22 cellular contexts compared by ENCODE assay signal in genomic region chr12:63853978-63854377, GRCh38. TPM values are rescaled to one million over a fixed set of nuclear protein-coding genes. Genes with fewer than 3 reads are reported as not detected.
DNase-seq lines count a peak whose midpoint lies in the region; ATAC-seq, FAIRE-seq and TF ChIP-seq lines count a peak whose summit lies in the region.
"Had no signal": no experiment of that assay in that cellular context is flagged by ENCODE, and none has a peak within 500 bp of the region (broad histone marks: within the 10 kb centered on the region; RNA-seq: fewer than 3 reads in every experiment).

No MANE protein-coding gene starts in this region.

- H3K36me3 ChIP-seq in IMR-90 (ENCODE audit: control insufficient read depth, insufficient read depth, low read length) (peaks cover 6% of the 10 kb centered on the region), GM12878 (ENCODE audit: control insufficient read depth in 2 of 2, insufficient read depth in 2 of 2, low read length in 1 of 2) (no peaks in the 10 kb centered on the region)
- H3K36me3 ChIP-seq: BLaER1, HAP-1 had no signal

- dilution Hi-C loops in IMR-90 (cut with HindIII; ENCODE audit: low sequenced_read_pairs, unreplicated experiment): no loop called here

- H3K79me1 ChIP-seq in IMR-90 (ENCODE audit: low read depth in 1 of 2, low read length in 2 of 2): peaks cover 0 to 37% of the 10 kb centered on the region in 2 experiments; a peak in 2 of 4 replicates

- H3K9ac ChIP-seq in IMR-90 (ENCODE audit: low read depth, low read length) (no peak overlapping the region), GM12878 (ENCODE audit: control insufficient read depth, insufficient read depth, low read length) (no peak overlapping the region)
- H3K9ac ChIP-seq: BLaER1 had no signal

- no peak for DNase-seq in IMR-90
- no peak for DNase-seq in GM12878 (ENCODE audit: low read depth, low spot score)
- no peak for DNase-seq in NCI-H1694 treated with DMSO at 0.1 percent for 48 hours (lab: John Stamatoyannopoulos, UW)
- DNase-seq in NCI-H2081 (lab: John Stamatoyannopoulos, UW): no peak
- DNase-seq: Caco-2; CD4-positive, CD25-positive, alpha-beta regulatory T cell; CD8-positive, alpha-beta T cell; DMS153; DND-41; GOT3; HFFc6 had no signal

- no peak overlapping the region for H3K4ac ChIP-seq in IMR-90 (ENCODE audit: low read depth, low read length)

- no peak for TF ChIP-seq EP300 in GM12878 (IDR thresholded peaks at IDR 0.05; ENCODE audit: borderline replicate concordance in 1 of 2, control insufficient read depth in 1 of 2, low read depth in 2 of 2, low read length in 2 of 2)

- H2AFZ ChIP-seq in IMR-90 (replicated peaks; ENCODE audit: low read length, poor library complexity): no peak overlapping the region
- H2AFZ ChIP-seq in GM12878 (ENCODE audit: control insufficient read depth, low read depth, low read length): no peak overlapping the region

- H3K27me3 Mint-ChIP-seq in stimulated activated memory B cell treated with anti-CD40 and anti-IgM and Interleukin-4, amounts not matched to agents 10 μg/mL and 1 μg/mL and 100 μg/mL, for 72 hours: no peaks in the 10 kb centered on the region

- peak; percentile 65 for ATAC-seq in GM18868 (IDR thresholded peaks at IDR 0.05; ENCODE audit: unreplicated experiment)
- ATAC-seq in IMR-90 (ENCODE audit: low read depth): no peak
- ATAC-seq in GM12878: peak; percentile 35
- no peak for ATAC-seq in HG03439 (IDR thresholded peaks at IDR 0.05; ENCODE audit: unreplicated experiment)
- no peak for ATAC-seq in stimulated activated memory B cell treated with anti-CD40 and anti-IgM and Interleukin-4, amounts not matched to agents 10 μg/mL and 1 μg/mL and 100 μg/mL, for 72 hours
- ATAC-seq: CD8-positive, alpha-beta T cell had no signal

- H4K20me1 ChIP-seq in IMR-90 (ENCODE audit: insufficient read depth, low read length): peaks cover 70% of the 10 kb centered on the region
- H4K20me1 ChIP-seq in GM12878 (ENCODE audit: control insufficient read depth, insufficient read depth): no peaks in the 10 kb centered on the region
- H4K20me1 ChIP-seq: BLaER1 had no signal

- H3K9me1 ChIP-seq in IMR-90 (ENCODE audit: insufficient read depth, low read length): peaks cover 11% of the 10 kb centered on the region

- H3K4me1 ChIP-seq in IMR-90 (ENCODE audit: control insufficient read depth, insufficient read depth, low read length): peaks cover 3% of the 10 kb centered on the region; the same call in 1 of the 2 replicates
- no peaks in the 10 kb centered on the region for H3K4me1 ChIP-seq in GM12878 (ENCODE audit: control insufficient read depth, insufficient read depth, low read length)
- H3K4me1 ChIP-seq: BLaER1 had no signal

- FAIRE-seq in GM12878 (lab: Jason Lieb, UNC): no peak
- FAIRE-seq: G401.6, GM12891, GM18507, H54 had no signal

- H4K8ac ChIP-seq in IMR-90 (ENCODE audit: low read depth in 2 of 2, low read length in 2 of 2): no peak overlapping the region

- H3K9me3 Mint-ChIP-seq in stimulated activated memory B cell treated with anti-CD40 and anti-IgM and Interleukin-4, amounts not matched to agents 10 μg/mL and 1 μg/mL and 100 μg/mL, for 72 hours: no peaks in the 10 kb centered on the region
- H3K9me3 Mint-ChIP-seq: CD4-positive, CD25-positive, alpha-beta regulatory T cell; CD8-positive, alpha-beta T cell; HFFc6 had no signal

- no peaks in the 10 kb centered on the region for H3K79me2 ChIP-seq in GM12878 (ENCODE audit: control insufficient read depth, insufficient read depth, low read length)

- POLR2A ChIA-PET in IMR-90 (lab: Charles Lee; ENCODE audit: unreplicated experiment): no interaction called here
- POLR2A ChIA-PET in GM12878 (lab: Charles Lee): interaction anchor here (0.7 to 1.0 kb wide), 2 partner anchors 9 to 57 kb away, joined by 3 read pairs; partner anchors contain the start of gene SRGAP1

- H3K27ac ChIP-seq in IMR-90 (ENCODE audit: insufficient read depth, low read length) (no peak overlapping the region), GM12878 (ENCODE audit: control insufficient read depth, insufficient read depth) (no peak overlapping the region)
- H3K27ac ChIP-seq: BLaER1, C4-2B had no signal

- no peak overlapping the region for H2BK20ac ChIP-seq in IMR-90 (ENCODE audit: low read depth, low read length)

- TF ChIP-seq CTCF in IMR-90 (conservative IDR thresholded peaks at IDR 0.05; ENCODE audit: low read depth, low read length) (no peak), GM12878 (IDR thresholded peaks at IDR 0.05 in 2 of 3, conservative IDR thresholded peaks at IDR 0.05 in 1 of 3; ENCODE audit: control insufficient read depth in 2 of 3, extremely low read depth in 1 of 3, insufficient read depth in 1 of 3, low read depth in 3 of 3, low read length in 3 of 3) (no peak)

- no peak overlapping the region for H4K5ac ChIP-seq in IMR-90 (ENCODE audit: low read depth, low read length)

- peak overlapping the region; percentile 33; the same call in 1 of the 2 replicates for H3K23ac ChIP-seq in IMR-90 (ENCODE audit: low read depth, low read length)

- in situ Hi-C loops in IMR-90 (cut with MboI; ENCODE audit: low sequenced_read_pairs) (no loop called here), GM12878 (cut with MboI) (no loop called here)

- CTCF ChIA-PET in IMR-90 (lab: Yijun Ruan, JAX) (no interaction called here), GM12878 (lab: Yijun Ruan, JAX) (interaction anchor here (0.5 to 4.7 kb wide), 3 partner anchors 10 to 556 kb away, joined by 3 to 39 read pairs (median 5); partner anchors contain the start of gene SRGAP1)

- H2BK5ac ChIP-seq in IMR-90 (ENCODE audit: low read depth, low read length, poor library complexity, severe bottlenecking): peak overlapping the region; percentile 23

- no peak overlapping the region for H2BK120ac ChIP-seq in IMR-90 (ENCODE audit: low read depth, low read length)

- BruUV-seq in IMR-90 (replicated peaks; lab: Mats Ljungman, UMichigan) (no TSS peak), GM12878 (replicated peaks; lab: Mats Ljungman, UMichigan) (no TSS peak)

- no peak for TF ChIP-seq POLR2A in IMR-90 (IDR thresholded peaks at IDR 0.05; ENCODE audit: low read depth, low read length)
- TF ChIP-seq POLR2A in GM12878 (IDR thresholded peaks at IDR 0.05; ENCODE audit: low read depth, low read length): no peak

- H3K27me3 ChIP-seq in IMR-90 (ENCODE audit: control insufficient read depth, insufficient read depth, low read length): no peaks in the 10 kb centered on the region
- no peaks in the 10 kb centered on the region for H3K27me3 ChIP-seq in GM12878 (replicated peaks in 1 of 2; ENCODE audit: control insufficient read depth in 2 of 2, insufficient read depth in 2 of 2, low read length in 1 of 2)
- H3K27me3 ChIP-seq: BLaER1 had no signal

- no peak overlapping the region for H3K56ac ChIP-seq in IMR-90 (ENCODE audit: extremely low read depth, insufficient read depth, low read length)

- H3K9me3 ChIP-seq in IMR-90 (ENCODE audit: control insufficient read depth, insufficient read depth, low read length) (no peaks in the 10 kb centered on the region), GM12878 (replicated peaks; ENCODE audit: control insufficient read depth, insufficient read depth, low read length) (no peaks in the 10 kb centered on the region)
- H3K9me3 ChIP-seq: BLaER1, Caco-2, HAP-1 had no signal

- TF ChIP-seq RAD21 in IMR-90 (IDR thresholded peaks at IDR 0.05; ENCODE audit: low read length) (no peak), GM12878 (IDR thresholded peaks at IDR 0.05; ENCODE audit: insufficient read depth, low read depth, low read length) (no peak)

- SMC1A ChIA-PET in GM12878 (lab: Charles Lee; ENCODE audit: uncharacterized antibody, unreplicated experiment): interaction anchor here (0.7 to 2.6 kb wide), 8 partner anchors 9 to 328 kb away, joined by 3 to 10 read pairs (median 4); partner anchors contain the start of gene SRGAP1

- no peaks in the 10 kb centered on the region for H3K4me1 Mint-ChIP-seq in stimulated activated memory B cell treated with anti-CD40 and anti-IgM and Interleukin-4, amounts not matched to agents 10 μg/mL and 1 μg/mL and 100 μg/mL, for 72 hours
- H3K4me1 Mint-ChIP-seq: B cell; CD4-positive, CD25-positive, alpha-beta regulatory T cell had no signal

- H2AK9ac ChIP-seq in IMR-90 (replicated peaks; ENCODE audit: low read depth, low read length, poor library complexity): no peak overlapping the region

- no peak overlapping the region for H3K4me3 ChIP-seq in IMR-90 (ENCODE audit: insufficient read depth, low read depth, low read length)
- H3K4me3 ChIP-seq in GM12878: no peak overlapping the region
- H3K4me3 ChIP-seq: BLaER1, HAP-1 had no signal

- H3K36me3 Mint-ChIP-seq in stimulated activated memory B cell treated with anti-CD40 and anti-IgM and Interleukin-4, amounts not matched to agents 10 μg/mL and 1 μg/mL and 100 μg/mL, for 72 hours: no peaks in the 10 kb centered on the region
- H3K36me3 Mint-ChIP-seq: CD4-positive, CD25-positive, alpha-beta regulatory T cell; CD8-positive, alpha-beta T cell had no signal

- no peak overlapping the region for H2AK5ac ChIP-seq in IMR-90 (ENCODE audit: low read depth, low read length)

- H3K18ac ChIP-seq in IMR-90 (ENCODE audit: low read depth, low read length): no peak overlapping the region

- no peak overlapping the region for H2BK15ac ChIP-seq in IMR-90 (ENCODE audit: low read depth, low read length)

- H4K91ac ChIP-seq in IMR-90 (ENCODE audit: insufficient read depth, low read depth, low read length): no peak overlapping the region

- no peak overlapping the region for H3K27ac Mint-ChIP-seq in stimulated activated memory B cell treated with anti-CD40 and anti-IgM and Interleukin-4, amounts not matched to agents 10 μg/mL and 1 μg/mL and 100 μg/mL, for 72 hours
- H3K27ac Mint-ChIP-seq: B cell; CD4-positive, CD25-positive, alpha-beta regulatory T cell; CD8-positive, alpha-beta T cell; HFFc6 had no signal

- H3K14ac ChIP-seq in IMR-90 (replicated peaks; ENCODE audit: low read depth, low read length): no peak overlapping the region

- H3K4me3 Mint-ChIP-seq in stimulated activated memory B cell treated with anti-CD40 and anti-IgM and Interleukin-4, amounts not matched to agents 10 μg/mL and 1 μg/mL and 100 μg/mL, for 72 hours: no peak overlapping the region
- H3K4me3 Mint-ChIP-seq: B cell; CD4-positive, CD25-positive, alpha-beta regulatory T cell; CD8-positive, alpha-beta T cell; HFFc6 had no signal

- RAD21 ChIA-PET in GM12878 (lab: Charles Lee; ENCODE audit: unreplicated experiment): interaction anchor here (0.6 to 2.9 kb wide), 2 partner anchors 10 to 373 kb away, joined by 3 to 11 read pairs; partner anchors contain the start of gene SRGAP1

- intact Hi-C loops in IMR-90 (cut with micrococcal nuclease): loop anchor here (2.0 kb wide), 1 partner anchor 45 kb away; no protein-coding TSS in a partner anchor
- intact Hi-C loops in GM12878 (cut with micrococcal nuclease; ENCODE audit: unreplicated experiment): no loop called here

- H3K4me2 ChIP-seq in IMR-90 (ENCODE audit: low read depth, low read length): no peak overlapping the region
- H3K4me2 ChIP-seq in GM12878 (ENCODE audit: control insufficient read depth, insufficient read depth): no peak overlapping the region
- H3K4me2 ChIP-seq: BLaER1 had no signal

RNA-seq across cellular contexts. Expression of gene SRGAP1, which starts 9.5 kb away (rescaled TPM):
- total RNA-seq in IMR-90 (2012; rRNA removed): 10.0 and 14.4 TPM in 2 replicates
- polyA plus RNA-seq in IMR-90 (2012; rRNA removed): 10.2 and 11.0 TPM in 2 replicates
- 3.7 and 5.3 TPM in 2 replicates for polyA plus RNA-seq in IMR-90 (2012; cell fraction: cytosol; rRNA removed)
- 29.1 and 33.8 TPM in 2 replicates for polyA plus RNA-seq in IMR-90 (2012; cell fraction: nucleus; rRNA removed; ENCODE audit: low replicate concordance)
- 13.6 and 14.3 TPM in 2 replicates for total RNA-seq in GM12878 (2013; cell fraction: nucleolus; rRNA removed)
- total RNA-seq in GM12878 (2014; rRNA removed): 0.17 and 0.38 TPM in 2 replicates
- 0.31 and 0.46 TPM in 2 replicates for total RNA-seq in GM12878 (2014; rRNA removed; fragmentation: Illumina TruSeq; extraction: Trizol)
- total RNA-seq in GM12878 (2021): 0.85 and 0.96 TPM in 2 replicates
- polyA plus RNA-seq in GM12878 (2011; ENCODE audit: low read depth): 0.16 TPM
- polyA plus RNA-seq in GM12878 (2011; rRNA removed): 0.26 and 0.49 TPM in 2 replicates
- 0.25 TPM in 2 replicates for polyA plus RNA-seq in GM12878 (2011; cell fraction: cytosol; rRNA removed)
- polyA plus RNA-seq in GM12878 (2011; cell fraction: nucleus; rRNA removed): 0.51 and 0.72 TPM in 2 replicates
- polyA plus RNA-seq in GM12878 (2012): 0.47 and 0.81 TPM in 2 replicates
- 0.43 and 0.51 TPM in 2 replicates for polyA plus RNA-seq in GM12878 (2014; fragmentation: Illumina TruSeq; extraction: Trizol)
- polyA plus RNA-seq in GM12878 (2014; fragmentation: Nextera tagmentation; extraction: Ambion mirVana): under 1 TPM; 0.16 to 0.56 TPM
- 0.33 and 0.80 TPM in 2 replicates for polyA plus RNA-seq in GM12878 (2014; rRNA removed)
- polyA plus RNA-seq in GM12878 (2016; fragmentation: Nextera tagmentation; extraction: Ambion mirVana): under 1 TPM; 0.54 to 0.58 TPM
- 0.72 and 1.5 TPM in 2 replicates for polyA minus RNA-seq in GM12878 (2011; rRNA and poly(A)+ RNA removed)
- 0.21 and 0.27 TPM in 2 replicates for polyA minus RNA-seq in GM12878 (2011; cell fraction: cytosol; rRNA and poly(A)+ RNA removed)
- polyA minus RNA-seq in GM12878 (2011; cell fraction: nucleus; rRNA and poly(A)+ RNA removed): 0.73 and 1.5 TPM in 2 replicates
- total RNA-seq: CD4-positive, CD25-positive, alpha-beta regulatory T cell had no signal

Comparison
In these comparisons a context has a peak if more than half of its experiments do, and no peak if none do; other contexts are left out.
1. ATAC-seq: peak in GM18868 (single experiment) and GM12878 (single experiment); none in IMR-90 (single experiment), HG03439 (single experiment) and stimulated activated memory B cell treated with anti-CD40 and anti-IgM and Interleukin-4, amounts not matched to agents 10 μg/mL and 1 μg/mL and 100 μg/mL, for 72 hours (single experiment).